Comparison of ENCODE assay signal across 1 cellular context in genomic region chr6:26157838-26158580, GRCh38.
TF ChIP-seq lines count a peak whose summit lies in the region.

No MANE protein-coding gene starts in this region.

TF ChIP-seq in GM12878, 131 proteins besides CTCF, POLR2A, EP300 and RAD21 (continued from another document):
- TF ChIP-seq ZBTB40 (IDR thresholded peaks at IDR 0.05; ENCODE audit: borderline replicate concordance) = peak; percentile 68; the same call in 1 of the 2 replicates
- TF ChIP-seq CHD4 (IDR thresholded peaks at IDR 0.05) = no peak
- peak; percentile 18; the same call in 1 of the 2 replicates for TF ChIP-seq YY1 (IDR thresholded peaks at IDR 0.05; ENCODE audit: low read depth, low read length)
- 0 out of 2 replicates have a peak, but pooled peaks have one; percentile 25 for TF ChIP-seq HSF1 (IDR thresholded peaks at IDR 0.05; ENCODE audit: low read depth, low read length)
- no peak for TF ChIP-seq E2F8 (IDR thresholded peaks at IDR 0.05; ENCODE audit: low read depth, partially characterized antibody)
- TF ChIP-seq USF2 (IDR thresholded peaks at IDR 0.05; ENCODE audit: borderline replicate concordance, low read depth, low read length) = no peak
- TF ChIP-seq MAX (IDR thresholded peaks at IDR 0.05; ENCODE audit: low read depth, low read length) = peak; percentile 61; the same call in 1 of the 2 replicates
- peak; percentile 12 for TF ChIP-seq NFIC (IDR thresholded peaks at IDR 0.05; ENCODE audit: low read depth, low read length)
- peak; percentile 83 for TF ChIP-seq POLR2AphosphoS2 (IDR thresholded peaks at IDR 0.05; ENCODE audit: low read depth, low read length)
- TF ChIP-seq TAF1 (IDR thresholded peaks at IDR 0.05; ENCODE audit: borderline replicate concordance, low read depth, low read length) = peak; percentile 91
- TF ChIP-seq, protein P1, sequence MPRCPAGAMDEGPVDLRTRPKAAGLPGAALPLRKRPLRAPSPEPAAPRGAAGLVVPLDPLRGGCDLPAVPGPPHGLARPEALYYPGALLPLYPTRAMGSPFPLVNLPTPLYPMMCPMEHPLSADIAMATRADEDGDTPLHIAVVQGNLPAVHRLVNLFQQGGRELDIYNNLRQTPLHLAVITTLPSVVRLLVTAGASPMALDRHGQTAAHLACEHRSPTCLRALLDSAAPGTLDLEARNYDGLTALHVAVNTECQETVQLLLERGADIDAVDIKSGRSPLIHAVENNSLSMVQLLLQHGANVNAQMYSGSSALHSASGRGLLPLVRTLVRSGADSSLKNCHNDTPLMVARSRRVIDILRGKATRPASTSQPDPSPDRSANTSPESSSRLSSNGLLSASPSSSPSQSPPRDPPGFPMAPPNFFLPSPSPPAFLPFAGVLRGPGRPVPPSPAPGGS (IDR thresholded peaks at IDR 0.05; ENCODE audit: borderline replicate concordance, insufficient read depth, low read depth, low read length, poor library complexity, severe bottlenecking) = peak; percentile 33
- no peak; the same call in 1 of the 2 replicates for TF ChIP-seq EED (IDR thresholded peaks at IDR 0.05; ENCODE audit: low read depth)
- 0 out of 2 replicates have a peak, but pooled peaks have one; percentile 30 for TF ChIP-seq HCFC1 (IDR thresholded peaks at IDR 0.05; ENCODE audit: low read length)
- no peak for TF ChIP-seq KDM1A (IDR thresholded peaks at IDR 0.05; ENCODE audit: borderline replicate concordance)
- no peak for TF ChIP-seq ETV6 (conservative IDR thresholded peaks at IDR 0.05 in 1 of 2, IDR thresholded peaks at IDR 0.05 in 1 of 2; ENCODE audit: borderline replicate concordance in 1 of 2, low read depth in 1 of 2)
- 0 out of 2 replicates have a peak, but pooled peaks have one; percentile 29 for TF ChIP-seq TARDBP (IDR thresholded peaks at IDR 0.05; ENCODE audit: borderline replicate concordance)
- no peak for TF ChIP-seq EZH2 (IDR thresholded peaks at IDR 0.05; ENCODE audit: borderline replicate concordance, control insufficient read depth, low read depth, low read length)
- peak; percentile 82 for TF ChIP-seq MEF2B (IDR thresholded peaks at IDR 0.05; ENCODE audit: partially characterized antibody, poor library complexity, severe bottlenecking)
- TF ChIP-seq, protein P2, sequence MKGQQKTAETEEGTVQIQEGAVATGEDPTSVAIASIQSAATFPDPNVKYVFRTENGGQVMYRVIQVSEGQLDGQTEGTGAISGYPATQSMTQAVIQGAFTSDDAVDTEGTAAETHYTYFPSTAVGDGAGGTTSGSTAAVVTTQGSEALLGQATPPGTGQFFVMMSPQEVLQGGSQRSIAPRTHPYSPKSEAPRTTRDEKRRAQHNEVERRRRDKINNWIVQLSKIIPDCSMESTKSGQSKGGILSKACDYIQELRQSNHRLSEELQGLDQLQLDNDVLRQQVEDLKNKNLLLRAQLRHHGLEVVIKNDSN (IDR thresholded peaks at IDR 0.05; ENCODE audit: borderline replicate concordance, extremely low read length, insufficient read depth, low read depth, low read length) = no peak
- TF ChIP-seq RUNX3 (IDR thresholded peaks at IDR 0.05; ENCODE audit: low read length) = peak; percentile 37
- no peak for TF ChIP-seq WRNIP1 (IDR thresholded peaks at IDR 0.05; ENCODE audit: borderline replicate concordance, low read depth, low read length)
- peak; percentile 78; the same call in 1 of the 2 replicates for TF ChIP-seq SIN3A (IDR thresholded peaks at IDR 0.05; ENCODE audit: low read depth, low read length)
- no peak; a peak in 1 of 4 replicates for TF ChIP-seq CEBPB (IDR thresholded peaks at IDR 0.05; ENCODE audit: borderline replicate concordance in 1 of 2, low read depth in 2 of 2, low read length in 2 of 2)
- no peak; the same call in 1 of the 2 replicates for TF ChIP-seq MXI1 (IDR thresholded peaks at IDR 0.05; ENCODE audit: low read depth, low read length)
- TF ChIP-seq SMAD5 (IDR thresholded peaks at IDR 0.05; ENCODE audit: low read depth) = peak; percentile 98
- no peak for TF ChIP-seq ZNF207 (IDR thresholded peaks at IDR 0.05; ENCODE audit: borderline replicate concordance)
- no peak for TF ChIP-seq ZNF217 (IDR thresholded peaks at IDR 0.05)
- no peak for TF ChIP-seq RB1 (IDR thresholded peaks at IDR 0.05; ENCODE audit: borderline replicate concordance)
- no peak for TF ChIP-seq ASH2L (IDR thresholded peaks at IDR 0.05; ENCODE audit: borderline replicate concordance, low read depth)
- peak; percentile 94 for TF ChIP-seq SMAD1 (IDR thresholded peaks at IDR 0.05; ENCODE audit: low read depth, partially characterized antibody)
- TF ChIP-seq POU2F2 (IDR thresholded peaks at IDR 0.05; ENCODE audit: borderline replicate concordance, low read depth, low read length) = peak; percentile 99
